1 cellular context compared by ENCODE assay signal in genomic region chrX:24643116-24643515, GRCh38.
TF ChIP-seq lines count a peak whose summit lies in the region.

No MANE protein-coding gene starts in this region.

TF ChIP-seq in H1, 55 proteins besides CTCF, POLR2A, EP300 and RAD21:
- TF ChIP-seq EZH2 (IDR thresholded peaks at IDR 0.05; ENCODE audit: low read depth, low read length, severe bottlenecking) (no peak), RXRA (IDR thresholded peaks at IDR 0.05; ENCODE audit: insufficient read depth, low read depth, low read length) (no peak), EGR1 (IDR thresholded peaks at IDR 0.05; ENCODE audit: borderline replicate concordance, low read depth, low read length) (no peak), GABPA (IDR thresholded peaks at IDR 0.05; ENCODE audit: borderline replicate concordance, insufficient read depth, low read length) (no peak), BCL11A (IDR thresholded peaks at IDR 0.05; ENCODE audit: low read depth in 2 of 2, low read length in 2 of 2) (no peak)
